ENCODE assay signal across 9 cellular contexts in the genomic region with DNA sequence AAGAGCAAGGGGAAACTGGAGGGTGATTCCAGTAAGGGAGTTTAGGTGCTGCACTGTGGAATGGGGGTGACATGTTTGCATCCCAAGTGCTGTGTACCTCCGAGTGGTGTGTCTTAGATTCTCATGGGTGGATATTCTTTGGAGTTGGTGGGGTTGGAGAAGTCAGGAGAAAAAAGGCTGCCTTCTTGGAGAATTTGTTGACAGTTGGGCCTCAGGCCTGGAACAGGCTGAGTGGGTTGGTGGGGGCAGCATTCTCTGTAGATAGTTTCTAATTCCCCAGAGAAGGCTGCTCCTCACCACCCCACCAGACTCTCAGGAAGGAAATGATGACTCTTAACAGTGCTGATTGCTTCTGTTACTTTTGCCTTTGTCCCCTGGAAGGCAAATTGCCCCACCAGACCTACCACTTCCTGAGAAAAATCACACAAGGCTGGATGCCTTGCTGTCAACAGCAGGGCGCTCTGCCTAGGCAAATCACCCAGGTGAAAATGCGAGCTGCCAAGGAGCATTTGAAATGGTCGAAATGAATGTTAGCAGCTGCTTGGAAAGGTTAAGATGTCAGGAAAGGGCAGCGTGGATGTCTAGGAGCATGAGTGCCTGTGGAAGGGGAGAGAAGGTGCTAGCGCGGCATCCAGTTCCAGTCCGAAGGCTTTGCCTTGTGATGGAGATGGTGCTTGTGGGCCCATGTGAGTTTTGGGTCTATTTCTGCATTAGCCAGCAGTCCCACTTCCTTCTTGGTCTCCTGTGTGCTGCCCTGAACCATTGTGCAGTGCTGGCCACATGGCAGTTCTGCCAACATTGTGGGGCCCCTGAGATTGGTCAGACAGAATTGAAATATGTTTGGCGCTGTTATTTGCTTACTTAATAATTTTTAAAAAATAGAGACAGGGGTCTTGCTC. TPM values are rescaled to one million over a fixed set of nuclear protein-coding genes. Genes with fewer than 3 reads are reported as not detected.
A peak's percentile ranks its signal among the peaks of the same experiment; 100 is the strongest.
DNase-seq lines count a peak whose midpoint lies in the region; ATAC-seq, FAIRE-seq and TF ChIP-seq lines count a peak whose summit lies in the region.
"Had no signal": no experiment of that assay in that cellular context is flagged by ENCODE, and none has a peak within 500 bp of the region (broad histone marks: within the 10 kb centered on the region; RNA-seq: fewer than 3 reads in every experiment).

No MANE protein-coding gene starts in this region.

- no peak for TF ChIP-seq EP300 in H1 (IDR thresholded peaks at IDR 0.05; ENCODE audit: borderline replicate concordance in 1 of 2, low read depth in 2 of 2, low read length in 2 of 2)

- H3K36me3 ChIP-seq in A673 (ENCODE audit: insufficient read depth, low read length, poor library complexity, severe bottlenecking): no peaks in the 10 kb centered on the region
- H3K36me3 ChIP-seq in H1 (ENCODE audit: control insufficient read depth in 2 of 4, insufficient read depth in 4 of 4, low read length in 3 of 4): peaks cover 0 to 11% (median 4%) of the 10 kb centered on the region in 4 experiments; a peak in 5 of 8 replicates

- H3K4me1 ChIP-seq in A673 (ENCODE audit: insufficient read depth, low read length, poor library complexity, severe bottlenecking) (peaks cover 18% of the 10 kb centered on the region), H1 (replicated peaks in 1 of 4; ENCODE audit: control insufficient read depth in 3 of 4, insufficient read depth in 4 of 4, low read length in 3 of 4) (peaks cover 14 to 27% (median 25%) of the 10 kb centered on the region in 4 experiments)

- H3K9me3 Mint-ChIP-seq in stimulated activated effector memory CD8-positive, alpha-beta T cell treated with anti-CD3 and anti-CD28 coated beads, Interleukin-12 subunit alpha, Interleukin-12 subunit beta, amount 100 ng/mL, for 72 hours: no peaks in the 10 kb centered on the region

- H2BK20ac ChIP-seq in H1 (ENCODE audit: low read length): 0 out of 2 replicates have a peak overlapping the region, but pooled peaks have one; percentile 6

- H3K27ac Mint-ChIP-seq in stimulated activated effector memory CD8-positive, alpha-beta T cell treated with anti-CD3 and anti-CD28 coated beads, Interleukin-12 subunit alpha, Interleukin-12 subunit beta, amount 100 ng/mL, for 72 hours: peak overlapping the region; percentile 92

- peak overlapping the region; percentile 74 for H3K4me3 Mint-ChIP-seq in stimulated activated effector memory CD8-positive, alpha-beta T cell treated with anti-CD3 and anti-CD28 coated beads, Interleukin-12 subunit alpha, Interleukin-12 subunit beta, amount 100 ng/mL, for 72 hours

- peaks cover 16% of the 10 kb centered on the region for H3K79me1 ChIP-seq in H1 (ENCODE audit: low read depth, low read length)

- peak overlapping the region; percentile 63; the same call in 1 of the 2 replicates for H3K18ac ChIP-seq in H1 (ENCODE audit: extremely low read depth, low read length)

- H3K27me3 ChIP-seq in A673 (replicated peaks; ENCODE audit: insufficient read depth, low read depth, low read length, poor library complexity) (no peaks in the 10 kb centered on the region), H1 (replicated peaks in 1 of 4; ENCODE audit: control insufficient read depth in 3 of 4, extremely low read depth in 1 of 4, insufficient read depth in 3 of 4, low read length in 3 of 4) (no peaks in the 10 kb centered on the region)

- no peak overlapping the region for H2BK120ac ChIP-seq in H1 (replicated peaks; ENCODE audit: low read depth, low read length)

- H3K4me3 ChIP-seq in A673 (ENCODE audit: low read depth, low read length, poor library complexity, severe bottlenecking): no peak overlapping the region
- H3K4me3 ChIP-seq in H1 (ENCODE audit: extremely low read depth in 1 of 4, insufficient read depth in 2 of 4, low read depth in 3 of 4, low read length in 4 of 4): no peak overlapping the region

- no peak overlapping the region for H3K4me2 ChIP-seq in H1 (ENCODE audit: insufficient read depth in 1 of 2, low read depth in 2 of 2, low read length in 2 of 2)

- ATAC-seq in GM19043 (IDR thresholded peaks at IDR 0.05; ENCODE audit: low read depth, unreplicated experiment): peak; percentile 81
- ATAC-seq in HG03103 (IDR thresholded peaks at IDR 0.05; ENCODE audit: low read depth, unreplicated experiment): peak; percentile 78
- ATAC-seq in stimulated activated effector memory CD8-positive, alpha-beta T cell treated with anti-CD3 and anti-CD28 coated beads, Interleukin-12 subunit alpha, Interleukin-12 subunit beta, amount 100 ng/mL, for 72 hours: peak; percentile 89

- H3K9me3 ChIP-seq in A673 (ENCODE audit: low read depth, low read length, poor library complexity, severe bottlenecking): no peaks in the 10 kb centered on the region
- no peaks in the 10 kb centered on the region for H3K9me3 ChIP-seq in H1 (ENCODE audit: insufficient read depth in 2 of 2, low read depth in 1 of 2, low read length in 1 of 2)

- H2BK12ac ChIP-seq in H1 (ENCODE audit: low read depth, low read length): peak overlapping the region; percentile 86; the same call in 1 of the 2 replicates

- H2BK5ac ChIP-seq in H1 (ENCODE audit: low read depth, low read length): peak overlapping the region; percentile 20; the same call in 1 of the 2 replicates

- H3K23ac ChIP-seq in H1 (ENCODE audit: insufficient read length): no peak overlapping the region

- peak overlapping the region; percentile 37 for H4K91ac ChIP-seq in H1 (replicated peaks; ENCODE audit: insufficient read length, low read length)

- no peak overlapping the region for H3K14ac ChIP-seq in H1 (ENCODE audit: insufficient read length)

- FAIRE-seq in H1 (lab: Jason Lieb, UNC): no peak

- intact Hi-C loops in A673 (cut with micrococcal nuclease; ENCODE audit: unreplicated experiment): no loop called here

- H4K5ac ChIP-seq in H1 (ENCODE audit: insufficient read length, low read depth, low read length): no peak overlapping the region

- CTCF ChIA-PET in A673 (lab: Charles Lee) (no interaction called here), H1 (lab: Charles Lee; ENCODE audit: partially characterized antibody) (interaction anchor here (0.7 to 1.6 kb wide), 7 partner anchors 13 to 162 kb away, joined by 3 to 4 read pairs (median 3); no protein-coding TSS in a partner anchor)

- H3K27ac ChIP-seq in A673 (ENCODE audit: low read depth, low read length, poor library complexity, severe bottlenecking): no peak overlapping the region
- 0 out of 2 replicates have a peak overlapping the region, but pooled peaks have one; percentile 8 for H3K27ac ChIP-seq in H1 (ENCODE audit: low read depth, low read length)
- H3K27ac ChIP-seq: C4-2B had no signal

- H3K36me3 Mint-ChIP-seq in stimulated activated effector memory CD8-positive, alpha-beta T cell treated with anti-CD3 and anti-CD28 coated beads, Interleukin-12 subunit alpha, Interleukin-12 subunit beta, amount 100 ng/mL, for 72 hours: peaks cover 35% of the 10 kb centered on the region

- TF ChIP-seq CTCF in A673 (conservative IDR thresholded peaks at IDR 0.05; ENCODE audit: low read depth, low read length) (no peak), H1 (IDR thresholded peaks at IDR 0.05; ENCODE audit: control extremely low read depth in 1 of 3, insufficient read depth in 1 of 3, low read depth in 1 of 3, low read length in 3 of 3) (no peak)

- peaks cover 63% of the 10 kb centered on the region for H3K4me1 Mint-ChIP-seq in stimulated activated effector memory CD8-positive, alpha-beta T cell treated with anti-CD3 and anti-CD28 coated beads, Interleukin-12 subunit alpha, Interleukin-12 subunit beta, amount 100 ng/mL, for 72 hours

- WGBS in H1 (ENCODE audit: extremely low coverage in 1 of 2, insufficient coverage in 1 of 2, insufficient read length in 1 of 2, insufficient replicate concordance in 2 of 2, low coverage in 1 of 2, low lambda C conversion rate in 2 of 2, missing lambda C conversion rate in 1 of 2), 2 experiments: 90% methylated on average over 9 of the region's 9 CpGs; no CpG with 5 or more reads in 1 of the 2 experiments

- TF ChIP-seq RAD21 in H1 (IDR thresholded peaks at IDR 0.05 in 1 of 2, conservative IDR thresholded peaks at IDR 0.05 in 1 of 2; ENCODE audit: low read depth in 2 of 2, low read length in 2 of 2): no peak

- BruUV-seq in A673 (replicated peaks; lab: Mats Ljungman, UMichigan): no TSS peak

- H2AK5ac ChIP-seq in H1 (ENCODE audit: low read depth, low read length): peak overlapping the region; percentile 77; the same call in 1 of the 2 replicates

- no peak for TF ChIP-seq POLR2A in H1 (IDR thresholded peaks at IDR 0.05; ENCODE audit: control extremely low read depth in 1 of 2, low read depth in 2 of 2, low read length in 2 of 2)

- no peak overlapping the region for H3K4ac ChIP-seq in H1 (replicated peaks; ENCODE audit: insufficient read length, low read depth, low read length)

- H3K56ac ChIP-seq in H1 (replicated peaks; ENCODE audit: insufficient read length, low read depth, low read length): no peak overlapping the region

- no peak overlapping the region for H2AFZ ChIP-seq in H1 (ENCODE audit: low read length)

- peaks cover 0 to 4% of the 10 kb centered on the region in 2 experiments for H4K20me1 ChIP-seq in H1 (replicated peaks in 1 of 2; ENCODE audit: control insufficient read depth in 1 of 2, insufficient read depth in 2 of 2, low read length in 2 of 2)

- H2BK15ac ChIP-seq in H1 (ENCODE audit: low read length): peak overlapping the region; percentile 94; the same call in 1 of the 2 replicates

- no peak overlapping the region for H3K9ac ChIP-seq in H1 (replicated peaks in 1 of 4; ENCODE audit: extremely low read depth in 1 of 4, low read depth in 3 of 4, low read length in 3 of 4)

- H3K23me2 ChIP-seq in H1 (ENCODE audit: low read depth, low read length): peaks cover 7% of the 10 kb centered on the region

- H3K79me2 ChIP-seq in H1 (ENCODE audit: control insufficient read depth in 1 of 2, insufficient read depth in 2 of 2, low read length in 2 of 2): peaks cover 0 to 32% of the 10 kb centered on the region in 2 experiments; a peak in 2 of 4 replicates

- POLR2A ChIA-PET in A673 (lab: Charles Lee; ENCODE audit: low non-redundant PET) (no interaction called here), H1 (lab: Charles Lee; ENCODE audit: partially characterized antibody) (interaction anchor here (1.1 to 2.0 kb wide), 3 partner anchors 13 to 76 kb away, joined by 3 to 6 read pairs (median 3); no protein-coding TSS in a partner anchor)

- no peak overlapping the region; the same call in 1 of the 2 replicates for H4K8ac ChIP-seq in H1 (ENCODE audit: extremely low read depth, insufficient read depth, low read length)

- peak; percentile 79 for DNase-seq in A673 (ENCODE audit: low spot score)
- peak; percentile 45 for DNase-seq in T-helper 9 cell
- no peak for DNase-seq in H1 (ENCODE audit: low read depth in 1 of 2, low spot score in 2 of 2)
- peak; percentile 18 to 71 for DNase-seq in stimulated activated effector memory CD8-positive, alpha-beta T cell treated with anti-CD3 and anti-CD28 coated beads, Interleukin-12 subunit alpha, Interleukin-12 subunit beta, amount 100 ng/mL, for 72 hours (ENCODE audit: low spot score in 2 of 2)
- no peak for DNase-seq in NCI-H748 (lab: John Stamatoyannopoulos, UW; ENCODE audit: unreplicated experiment)
- no peak for DNase-seq in AG08395 (ENCODE audit: low spot score)

RNA-seq across cellular contexts. Expression of a gene that starts 30.4 kb away (rescaled TPM):
- total RNA-seq in A673 (2021): 0.95 and 1.2 TPM in 2 replicates
- 65.5 and 66.6 TPM in 2 replicates for total RNA-seq in H1 (2021; fragmentation: NEBNext Ultra II Directional; extraction: Animal tissue kit (Norgen Biotek cat#: 25700))
- 38.1 and 90.3 TPM in 2 replicates for polyA plus RNA-seq in H1 (2011; rRNA removed)
- polyA plus RNA-seq in H1 (2011; cell fraction: cytosol; rRNA removed): 40.1 TPM
- 217 TPM for polyA plus RNA-seq in H1 (2011; cell fraction: nucleus; rRNA removed)
- polyA plus RNA-seq in H1 (2012, experiment 1 of 2): 27.0 to 38.1 TPM (median 34.7 TPM) in 4 replicates
- 2.3 TPM for polyA plus RNA-seq in H1 (2012, experiment 2 of 2)
- polyA plus RNA-seq in H1 (2013, experiment 1 of 2): 45.2 TPM
- 33.1 TPM for polyA plus RNA-seq in H1 (2013, experiment 2 of 2)
- polyA minus RNA-seq in H1 (2011; rRNA and poly(A)+ RNA removed): 340 and 508 TPM in 2 replicates
- 105 TPM for polyA minus RNA-seq in H1 (2011; cell fraction: cytosol; rRNA and poly(A)+ RNA removed)
- polyA minus RNA-seq in H1 (2011; cell fraction: nucleus; rRNA and poly(A)+ RNA removed): 189 TPM

Comparison
In these comparisons a context has a peak if more than half of its experiments do, and no peak if none do; other contexts are left out.
1. DNase-seq: peak in A673 (single experiment), T-helper 9 cell (single experiment) and stimulated activated effector memory CD8-positive, alpha-beta T cell treated with anti-CD3 and anti-CD28 coated beads, Interleukin-12 subunit alpha, Interleukin-12 subunit beta, amount 100 ng/mL, for 72 hours (2 of 2); none in H1 (0 of 2), NCI-H748 (single experiment) and AG08395 (single experiment).
2. RNA of a gene that starts 30.4 kb away (total RNA-seq): 65.5 to 66.6 TPM in H1; 0.95 to 1.2 TPM in A673; every median in the first group is over 10 times any median in the second.
3. Peak in every context shown above with its lines, with median percentiles within 50 percentile points of each other: ATAC-seq.